In genomic region chr3:52493232-52494017, GRCh38 we compare ENCODE assay signal across 1 cellular context.
TF ChIP-seq lines count a peak whose summit lies in the region.

No MANE protein-coding gene starts in this region.

TF ChIP-seq in GM23338, 12 proteins besides CTCF, POLR2A, EP300 and RAD21 (continued from another document):
- TF ChIP-seq, protein P1, sequence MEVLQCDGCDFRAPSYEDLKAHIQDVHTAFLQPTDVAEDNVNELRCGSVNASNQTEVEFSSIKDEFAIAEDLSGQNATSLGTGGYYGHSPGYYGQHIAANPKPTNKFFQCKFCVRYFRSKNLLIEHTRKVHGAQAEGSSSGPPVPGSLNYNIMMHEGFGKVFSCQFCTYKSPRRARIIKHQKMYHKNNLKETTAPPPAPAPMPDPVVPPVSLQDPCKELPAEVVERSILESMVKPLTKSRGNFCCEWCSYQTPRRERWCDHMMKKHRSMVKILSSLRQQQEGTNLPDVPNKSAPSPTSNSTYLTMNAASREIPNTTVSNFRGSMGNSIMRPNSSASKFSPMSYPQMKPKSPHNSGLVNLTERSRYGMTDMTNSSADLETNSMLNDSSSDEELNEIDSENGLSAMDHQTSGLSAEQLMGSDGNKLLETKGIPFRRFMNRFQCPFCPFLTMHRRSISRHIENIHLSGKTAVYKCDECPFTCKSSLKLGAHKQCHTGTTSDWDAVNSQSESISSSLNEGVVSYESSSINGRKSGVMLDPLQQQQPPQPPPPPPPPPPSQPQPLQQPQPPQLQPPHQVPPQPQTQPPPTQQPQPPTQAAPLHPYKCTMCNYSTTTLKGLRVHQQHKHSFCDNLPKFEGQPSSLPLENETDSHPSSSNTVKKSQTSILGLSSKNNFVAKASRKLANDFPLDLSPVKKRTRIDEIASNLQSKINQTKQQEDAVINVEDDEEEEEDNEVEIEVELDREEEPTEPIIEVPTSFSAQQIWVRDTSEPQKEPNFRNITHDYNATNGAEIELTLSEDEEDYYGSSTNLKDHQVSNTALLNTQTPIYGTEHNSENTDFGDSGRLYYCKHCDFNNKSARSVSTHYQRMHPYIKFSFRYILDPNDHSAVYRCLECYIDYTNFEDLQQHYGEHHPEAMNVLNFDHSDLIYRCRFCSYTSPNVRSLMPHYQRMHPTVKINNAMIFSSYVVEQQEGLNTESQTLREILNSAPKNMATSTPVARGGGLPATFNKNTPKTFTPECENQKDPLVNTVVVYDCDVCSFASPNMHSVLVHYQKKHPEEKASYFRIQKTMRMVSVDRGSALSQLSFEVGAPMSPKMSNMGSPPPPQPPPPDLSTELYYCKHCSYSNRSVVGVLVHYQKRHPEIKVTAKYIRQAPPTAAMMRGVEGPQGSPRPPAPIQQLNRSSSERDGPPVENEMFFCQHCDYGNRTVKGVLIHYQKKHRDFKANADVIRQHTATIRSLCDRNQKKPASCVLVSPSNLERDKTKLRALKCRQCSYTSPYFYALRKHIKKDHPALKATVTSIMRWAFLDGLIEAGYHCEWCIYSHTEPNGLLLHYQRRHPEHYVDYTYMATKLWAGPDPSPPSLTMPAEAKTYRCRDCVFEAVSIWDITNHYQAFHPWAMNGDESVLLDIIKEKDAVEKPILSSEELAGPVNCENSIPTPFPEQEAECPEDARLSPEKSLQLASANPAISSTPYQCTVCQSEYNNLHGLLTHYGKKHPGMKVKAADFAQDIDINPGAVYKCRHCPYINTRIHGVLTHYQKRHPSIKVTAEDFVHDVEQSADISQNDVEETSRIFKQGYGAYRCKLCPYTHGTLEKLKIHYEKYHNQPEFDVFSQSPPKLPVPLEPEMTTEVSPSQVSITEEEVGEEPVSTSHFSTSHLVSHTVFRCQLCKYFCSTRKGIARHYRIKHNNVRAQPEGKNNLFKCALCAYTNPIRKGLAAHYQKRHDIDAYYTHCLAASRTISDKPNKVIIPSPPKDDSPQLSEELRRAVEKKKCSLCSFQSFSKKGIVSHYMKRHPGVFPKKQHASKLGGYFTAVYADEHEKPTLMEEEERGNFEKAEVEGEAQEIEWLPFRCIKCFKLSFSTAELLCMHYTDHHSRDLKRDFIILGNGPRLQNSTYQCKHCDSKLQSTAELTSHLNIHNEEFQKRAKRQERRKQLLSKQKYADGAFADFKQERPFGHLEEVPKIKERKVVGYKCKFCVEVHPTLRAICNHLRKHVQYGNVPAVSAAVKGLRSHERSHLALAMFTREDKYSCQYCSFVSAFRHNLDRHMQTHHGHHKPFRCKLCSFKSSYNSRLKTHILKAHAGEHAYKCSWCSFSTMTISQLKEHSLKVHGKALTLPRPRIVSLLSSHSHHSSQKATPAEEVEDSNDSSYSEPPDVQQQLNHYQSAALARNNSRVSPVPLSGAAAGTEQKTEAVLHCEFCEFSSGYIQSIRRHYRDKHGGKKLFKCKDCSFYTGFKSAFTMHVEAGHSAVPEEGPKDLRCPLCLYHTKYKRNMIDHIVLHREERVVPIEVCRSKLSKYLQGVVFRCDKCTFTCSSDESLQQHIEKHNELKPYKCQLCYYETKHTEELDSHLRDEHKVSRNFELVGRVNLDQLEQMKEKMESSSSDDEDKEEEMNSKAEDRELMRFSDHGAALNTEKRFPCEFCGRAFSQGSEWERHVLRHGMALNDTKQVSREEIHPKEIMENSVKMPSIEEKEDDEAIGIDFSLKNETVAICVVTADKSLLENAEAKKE (CRISPR knock-in tag; IDR thresholded peaks at IDR 0.05): no peak
- TF ChIP-seq STAT1 (IDR thresholded peaks at IDR 0.05; ENCODE audit: unreplicated experiment): no peak
- TF ChIP-seq ETS1 (IDR thresholded peaks at IDR 0.05): no peak
- TF ChIP-seq EZH2phosphoT487 (IDR thresholded peaks at IDR 0.05; ENCODE audit: unreplicated experiment): no peak
- TF ChIP-seq JUNB (IDR thresholded peaks at IDR 0.05; ENCODE audit: unreplicated experiment): no peak
- TF ChIP-seq NANOG (IDR thresholded peaks at IDR 0.05; ENCODE audit: borderline replicate concordance): no peak
- TF ChIP-seq, protein P2, sequence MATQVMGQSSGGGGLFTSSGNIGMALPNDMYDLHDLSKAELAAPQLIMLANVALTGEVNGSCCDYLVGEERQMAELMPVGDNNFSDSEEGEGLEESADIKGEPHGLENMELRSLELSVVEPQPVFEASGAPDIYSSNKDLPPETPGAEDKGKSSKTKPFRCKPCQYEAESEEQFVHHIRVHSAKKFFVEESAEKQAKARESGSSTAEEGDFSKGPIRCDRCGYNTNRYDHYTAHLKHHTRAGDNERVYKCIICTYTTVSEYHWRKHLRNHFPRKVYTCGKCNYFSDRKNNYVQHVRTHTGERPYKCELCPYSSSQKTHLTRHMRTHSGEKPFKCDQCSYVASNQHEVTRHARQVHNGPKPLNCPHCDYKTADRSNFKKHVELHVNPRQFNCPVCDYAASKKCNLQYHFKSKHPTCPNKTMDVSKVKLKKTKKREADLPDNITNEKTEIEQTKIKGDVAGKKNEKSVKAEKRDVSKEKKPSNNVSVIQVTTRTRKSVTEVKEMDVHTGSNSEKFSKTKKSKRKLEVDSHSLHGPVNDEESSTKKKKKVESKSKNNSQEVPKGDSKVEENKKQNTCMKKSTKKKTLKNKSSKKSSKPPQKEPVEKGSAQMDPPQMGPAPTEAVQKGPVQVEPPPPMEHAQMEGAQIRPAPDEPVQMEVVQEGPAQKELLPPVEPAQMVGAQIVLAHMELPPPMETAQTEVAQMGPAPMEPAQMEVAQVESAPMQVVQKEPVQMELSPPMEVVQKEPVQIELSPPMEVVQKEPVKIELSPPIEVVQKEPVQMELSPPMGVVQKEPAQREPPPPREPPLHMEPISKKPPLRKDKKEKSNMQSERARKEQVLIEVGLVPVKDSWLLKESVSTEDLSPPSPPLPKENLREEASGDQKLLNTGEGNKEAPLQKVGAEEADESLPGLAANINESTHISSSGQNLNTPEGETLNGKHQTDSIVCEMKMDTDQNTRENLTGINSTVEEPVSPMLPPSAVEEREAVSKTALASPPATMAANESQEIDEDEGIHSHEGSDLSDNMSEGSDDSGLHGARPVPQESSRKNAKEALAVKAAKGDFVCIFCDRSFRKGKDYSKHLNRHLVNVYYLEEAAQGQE (IDR thresholded peaks at IDR 0.05; ENCODE audit: unreplicated experiment): no peak
